Comparison of ENCODE assay signal across 4 cellular contexts in genomic region chr11:19687372-19687771, GRCh38.
"Had no signal": no experiment of that assay in that cellular context is flagged by ENCODE, and none has a peak within 500 bp of the region (broad histone marks: within the 10 kb centered on the region; RNA-seq: fewer than 3 reads in every experiment).

No MANE protein-coding gene starts in this region.

- ATAC-seq: GM23338 had no signal

- DNase-seq: H9, HCEC 1CT, IMR-90 had no signal

- H3K4me3 ChIP-seq: GM23338 had no signal

- H3K4me2 ChIP-seq: GM23338 had no signal

- H3K4me3 Mint-ChIP-seq: GM23338, H9 had no signal

- H3K9me3 Mint-ChIP-seq: GM23338, H9 had no signal

- H2AFZ ChIP-seq: GM23338 had no signal

- H3K27ac Mint-ChIP-seq: GM23338 had no signal
